13 cellular contexts compared by ENCODE assay signal in genomic region chr2:106816974-106817373, GRCh38.
"Had no signal": no experiment of that assay in that cellular context is flagged by ENCODE, and none has a peak within 500 bp of the region (broad histone marks: within the 10 kb centered on the region; RNA-seq: fewer than 3 reads in every experiment).

No MANE protein-coding gene starts in this region.

- DNase-seq: activated CD4-positive, alpha-beta T cell treated with anti-CD3 and anti-CD28 coated beads for 48 hours; activated CD8-positive, alpha-beta memory T cell treated with anti-CD3 and anti-CD28 coated beads for 24 hours; activated naive CD4-positive, alpha-beta T cell treated with anti-CD3 and anti-CD28 coated beads for 36 hours; central memory CD4-positive, alpha-beta T cell; effector memory CD8-positive, alpha-beta T cell; SK-N-SH; small intestine had no signal

- ATAC-seq: activated T-helper 17 cell treated with anti-CD3 and anti-CD28 coated beads, Interleukin-2, amount 50 U/mL, for 72 hours; effector memory CD8-positive, alpha-beta T cell; WTC11 had no signal

- H3K9me3 Mint-ChIP-seq: activated naive CD4-positive, alpha-beta T cell treated with anti-CD3 and anti-CD28 coated beads for 36 hours; activated T-helper 17 cell treated with anti-CD3 and anti-CD28 coated beads, Interleukin-2, amount 50 U/mL, for 72 hours; T-helper 1 cell treated with Interleukin-12 subunit alpha and Interleukin-12 subunit beta and Interleukin-4 antibody, amounts not matched to agents 30 μg/mL and 1 μg/mL, for 36 hours had no signal

- FAIRE-seq: small intestine had no signal

- H3K4me3 Mint-ChIP-seq: activated naive CD4-positive, alpha-beta T cell treated with anti-CD3 and anti-CD28 coated beads for 36 hours; activated T-helper 17 cell treated with anti-CD3 and anti-CD28 coated beads, Interleukin-2, amount 50 U/mL, for 72 hours; dendritic cell treated with granulocyte-macrophage colony-stimulating factor and Interleukin-4, amounts not matched to agents 40 ng/mL and 50 ng/mL, for 4 days; effector memory CD8-positive, alpha-beta T cell; neural crest cell; T-helper 1 cell treated with Interleukin-12 subunit alpha and Interleukin-12 subunit beta and Interleukin-4 antibody, amounts not matched to agents 30 μg/mL and 1 μg/mL, for 36 hours; type B pancreatic cell; WTC11 had no signal

- H3K9me3 ChIP-seq: SK-N-SH had no signal

- H3K4me1 Mint-ChIP-seq: activated T-helper 17 cell treated with anti-CD3 and anti-CD28 coated beads, Interleukin-2, amount 50 U/mL, for 72 hours; neural crest cell; WTC11 had no signal

- H3K27ac Mint-ChIP-seq: activated naive CD4-positive, alpha-beta T cell treated with anti-CD3 and anti-CD28 coated beads for 36 hours; activated T-helper 17 cell treated with anti-CD3 and anti-CD28 coated beads, Interleukin-2, amount 50 U/mL, for 72 hours; dendritic cell treated with granulocyte-macrophage colony-stimulating factor and Interleukin-4, amounts not matched to agents 40 ng/mL and 50 ng/mL, for 4 days; effector memory CD8-positive, alpha-beta T cell; T-helper 1 cell treated with Interleukin-12 subunit alpha and Interleukin-12 subunit beta and Interleukin-4 antibody, amounts not matched to agents 30 μg/mL and 1 μg/mL, for 36 hours; type B pancreatic cell; WTC11 had no signal

- H3K27me3 Mint-ChIP-seq: dendritic cell treated with granulocyte-macrophage colony-stimulating factor and Interleukin-4, amounts not matched to agents 40 ng/mL and 50 ng/mL, for 4 days; effector memory CD8-positive, alpha-beta T cell; type B pancreatic cell had no signal
